Comparison of ENCODE assay signal across 1 cellular context in the genomic region with DNA sequence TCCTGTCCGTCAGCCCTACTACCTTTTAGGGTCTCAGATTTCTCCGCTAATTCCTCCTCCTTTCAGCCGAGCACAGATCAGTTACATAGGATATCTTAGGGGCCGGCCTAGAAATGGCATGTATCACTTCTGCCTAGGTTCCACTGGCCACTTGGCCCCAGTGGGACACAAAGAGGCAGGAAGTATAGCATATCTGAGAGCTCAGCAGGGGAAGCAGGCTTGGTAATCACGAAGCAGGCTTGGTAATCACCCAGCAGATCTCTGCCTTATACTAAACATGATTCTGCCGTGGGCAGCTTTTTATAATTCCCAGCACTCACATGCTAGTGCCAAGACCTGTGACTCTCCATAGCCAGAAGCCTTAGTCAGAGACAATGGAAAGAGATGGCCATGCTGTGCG.
TF ChIP-seq lines count a peak whose summit lies in the region.

No MANE protein-coding gene starts in this region.

TF ChIP-seq in GM23338, 12 proteins besides CTCF, POLR2A, EP300 and RAD21:
- TF ChIP-seq CREB1 (CRISPR knock-in tag; IDR thresholded peaks at IDR 0.05; ENCODE audit: low read depth) (no peak), EZH2phosphoT487 (IDR thresholded peaks at IDR 0.05; ENCODE audit: unreplicated experiment) (no peak), EZH2 (IDR thresholded peaks at IDR 0.05; ENCODE audit: low read depth, unreplicated experiment) (no peak), POLR2AphosphoS5 (IDR thresholded peaks at IDR 0.05; ENCODE audit: low read depth) (no peak), NANOG (IDR thresholded peaks at IDR 0.05; ENCODE audit: borderline replicate concordance) (no peak), ZNF114 (CRISPR knock-in tag; IDR thresholded peaks at IDR 0.05) (no peak), REST (IDR thresholded peaks at IDR 0.05; ENCODE audit: unreplicated experiment) (no peak), ZNF331 (CRISPR knock-in tag; IDR thresholded peaks at IDR 0.05; ENCODE audit: low read depth) (no peak), STAT1 (IDR thresholded peaks at IDR 0.05; ENCODE audit: unreplicated experiment) (no peak), JUNB (IDR thresholded peaks at IDR 0.05; ENCODE audit: unreplicated experiment) (no peak)
- TF ChIP-seq, protein P1, sequence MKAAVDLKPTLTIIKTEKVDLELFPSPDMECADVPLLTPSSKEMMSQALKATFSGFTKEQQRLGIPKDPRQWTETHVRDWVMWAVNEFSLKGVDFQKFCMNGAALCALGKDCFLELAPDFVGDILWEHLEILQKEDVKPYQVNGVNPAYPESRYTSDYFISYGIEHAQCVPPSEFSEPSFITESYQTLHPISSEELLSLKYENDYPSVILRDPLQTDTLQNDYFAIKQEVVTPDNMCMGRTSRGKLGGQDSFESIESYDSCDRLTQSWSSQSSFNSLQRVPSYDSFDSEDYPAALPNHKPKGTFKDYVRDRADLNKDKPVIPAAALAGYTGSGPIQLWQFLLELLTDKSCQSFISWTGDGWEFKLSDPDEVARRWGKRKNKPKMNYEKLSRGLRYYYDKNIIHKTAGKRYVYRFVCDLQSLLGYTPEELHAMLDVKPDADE (IDR thresholded peaks at IDR 0.05) = no peak
- TF ChIP-seq, protein P2, sequence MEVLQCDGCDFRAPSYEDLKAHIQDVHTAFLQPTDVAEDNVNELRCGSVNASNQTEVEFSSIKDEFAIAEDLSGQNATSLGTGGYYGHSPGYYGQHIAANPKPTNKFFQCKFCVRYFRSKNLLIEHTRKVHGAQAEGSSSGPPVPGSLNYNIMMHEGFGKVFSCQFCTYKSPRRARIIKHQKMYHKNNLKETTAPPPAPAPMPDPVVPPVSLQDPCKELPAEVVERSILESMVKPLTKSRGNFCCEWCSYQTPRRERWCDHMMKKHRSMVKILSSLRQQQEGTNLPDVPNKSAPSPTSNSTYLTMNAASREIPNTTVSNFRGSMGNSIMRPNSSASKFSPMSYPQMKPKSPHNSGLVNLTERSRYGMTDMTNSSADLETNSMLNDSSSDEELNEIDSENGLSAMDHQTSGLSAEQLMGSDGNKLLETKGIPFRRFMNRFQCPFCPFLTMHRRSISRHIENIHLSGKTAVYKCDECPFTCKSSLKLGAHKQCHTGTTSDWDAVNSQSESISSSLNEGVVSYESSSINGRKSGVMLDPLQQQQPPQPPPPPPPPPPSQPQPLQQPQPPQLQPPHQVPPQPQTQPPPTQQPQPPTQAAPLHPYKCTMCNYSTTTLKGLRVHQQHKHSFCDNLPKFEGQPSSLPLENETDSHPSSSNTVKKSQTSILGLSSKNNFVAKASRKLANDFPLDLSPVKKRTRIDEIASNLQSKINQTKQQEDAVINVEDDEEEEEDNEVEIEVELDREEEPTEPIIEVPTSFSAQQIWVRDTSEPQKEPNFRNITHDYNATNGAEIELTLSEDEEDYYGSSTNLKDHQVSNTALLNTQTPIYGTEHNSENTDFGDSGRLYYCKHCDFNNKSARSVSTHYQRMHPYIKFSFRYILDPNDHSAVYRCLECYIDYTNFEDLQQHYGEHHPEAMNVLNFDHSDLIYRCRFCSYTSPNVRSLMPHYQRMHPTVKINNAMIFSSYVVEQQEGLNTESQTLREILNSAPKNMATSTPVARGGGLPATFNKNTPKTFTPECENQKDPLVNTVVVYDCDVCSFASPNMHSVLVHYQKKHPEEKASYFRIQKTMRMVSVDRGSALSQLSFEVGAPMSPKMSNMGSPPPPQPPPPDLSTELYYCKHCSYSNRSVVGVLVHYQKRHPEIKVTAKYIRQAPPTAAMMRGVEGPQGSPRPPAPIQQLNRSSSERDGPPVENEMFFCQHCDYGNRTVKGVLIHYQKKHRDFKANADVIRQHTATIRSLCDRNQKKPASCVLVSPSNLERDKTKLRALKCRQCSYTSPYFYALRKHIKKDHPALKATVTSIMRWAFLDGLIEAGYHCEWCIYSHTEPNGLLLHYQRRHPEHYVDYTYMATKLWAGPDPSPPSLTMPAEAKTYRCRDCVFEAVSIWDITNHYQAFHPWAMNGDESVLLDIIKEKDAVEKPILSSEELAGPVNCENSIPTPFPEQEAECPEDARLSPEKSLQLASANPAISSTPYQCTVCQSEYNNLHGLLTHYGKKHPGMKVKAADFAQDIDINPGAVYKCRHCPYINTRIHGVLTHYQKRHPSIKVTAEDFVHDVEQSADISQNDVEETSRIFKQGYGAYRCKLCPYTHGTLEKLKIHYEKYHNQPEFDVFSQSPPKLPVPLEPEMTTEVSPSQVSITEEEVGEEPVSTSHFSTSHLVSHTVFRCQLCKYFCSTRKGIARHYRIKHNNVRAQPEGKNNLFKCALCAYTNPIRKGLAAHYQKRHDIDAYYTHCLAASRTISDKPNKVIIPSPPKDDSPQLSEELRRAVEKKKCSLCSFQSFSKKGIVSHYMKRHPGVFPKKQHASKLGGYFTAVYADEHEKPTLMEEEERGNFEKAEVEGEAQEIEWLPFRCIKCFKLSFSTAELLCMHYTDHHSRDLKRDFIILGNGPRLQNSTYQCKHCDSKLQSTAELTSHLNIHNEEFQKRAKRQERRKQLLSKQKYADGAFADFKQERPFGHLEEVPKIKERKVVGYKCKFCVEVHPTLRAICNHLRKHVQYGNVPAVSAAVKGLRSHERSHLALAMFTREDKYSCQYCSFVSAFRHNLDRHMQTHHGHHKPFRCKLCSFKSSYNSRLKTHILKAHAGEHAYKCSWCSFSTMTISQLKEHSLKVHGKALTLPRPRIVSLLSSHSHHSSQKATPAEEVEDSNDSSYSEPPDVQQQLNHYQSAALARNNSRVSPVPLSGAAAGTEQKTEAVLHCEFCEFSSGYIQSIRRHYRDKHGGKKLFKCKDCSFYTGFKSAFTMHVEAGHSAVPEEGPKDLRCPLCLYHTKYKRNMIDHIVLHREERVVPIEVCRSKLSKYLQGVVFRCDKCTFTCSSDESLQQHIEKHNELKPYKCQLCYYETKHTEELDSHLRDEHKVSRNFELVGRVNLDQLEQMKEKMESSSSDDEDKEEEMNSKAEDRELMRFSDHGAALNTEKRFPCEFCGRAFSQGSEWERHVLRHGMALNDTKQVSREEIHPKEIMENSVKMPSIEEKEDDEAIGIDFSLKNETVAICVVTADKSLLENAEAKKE (CRISPR knock-in tag; IDR thresholded peaks at IDR 0.05) = no peak
